1 cellular context compared by ENCODE assay signal in genomic region chr7:28879105-28879504, GRCh38.
TF ChIP-seq lines count a peak whose summit lies in the region.

No MANE protein-coding gene starts in this region.

TF ChIP-seq in HEK293, 187 proteins besides CTCF, POLR2A, EP300 and RAD21:
- TF ChIP-seq ZNF292 (tag by site-specific recombination; IDR thresholded peaks at IDR 0.05; ENCODE audit: borderline replicate concordance, low read depth): no peak
- TF ChIP-seq ZNF341 (tag by site-specific recombination; IDR thresholded peaks at IDR 0.05; ENCODE audit: low read depth): peak; percentile 74
TF ChIP-seq in HEK293: peak in this region for 1.
